Comparison of ENCODE assay signal across 1 cellular context in the genomic region with DNA sequence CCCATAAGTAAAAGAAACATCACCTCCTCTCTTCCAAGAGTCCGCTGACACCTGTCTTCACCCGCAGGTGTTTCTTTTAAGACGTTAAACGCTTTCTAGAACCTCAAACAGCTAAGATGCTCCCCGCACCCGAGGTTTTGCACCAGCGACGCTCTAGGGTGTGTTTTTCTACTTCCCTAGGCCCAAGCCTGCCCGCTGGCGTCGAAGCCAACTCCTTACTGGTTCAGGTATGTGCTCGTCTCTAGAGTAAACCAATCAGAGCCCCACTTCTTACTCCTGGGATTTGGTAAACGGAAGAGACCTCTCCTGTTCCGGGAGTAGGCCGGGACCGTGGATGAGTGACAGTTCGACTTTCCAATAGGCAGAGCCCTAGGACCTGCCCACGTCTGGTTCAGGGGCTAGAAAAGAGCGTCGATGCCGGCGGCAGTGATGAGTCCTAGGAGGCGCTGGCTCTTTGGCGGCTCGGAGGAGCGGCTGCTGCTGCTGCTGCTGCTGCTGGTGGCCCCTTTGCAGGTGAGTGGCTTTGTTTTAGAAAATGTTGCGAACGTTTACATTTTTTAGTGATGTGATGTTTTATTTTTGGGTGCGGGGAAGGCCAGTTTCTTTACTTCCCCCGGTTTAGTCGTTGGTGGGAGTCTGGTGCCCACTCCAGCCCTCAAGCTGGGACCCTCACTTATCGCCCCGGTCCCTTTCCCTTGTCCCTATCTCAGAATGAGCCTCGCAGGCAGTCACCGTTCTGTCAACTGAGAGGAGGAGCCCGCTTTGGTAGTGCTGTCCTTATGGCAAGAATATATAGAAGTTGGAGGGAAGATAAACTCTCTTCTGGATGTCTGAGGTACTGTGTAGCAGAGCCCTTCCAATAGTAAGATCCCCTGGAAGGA.
TF ChIP-seq lines count a peak whose summit lies in the region.

Gene BPGM, plus strand, starts transcription at position 429 of the 881 bp plus-strand sequence. CDS start 14,655 bp downstream, outside the sequence.

TF ChIP-seq in neural cell, 6 proteins besides CTCF, POLR2A, EP300 and RAD21 (continued from another document):
- TF ChIP-seq, protein P1, sequence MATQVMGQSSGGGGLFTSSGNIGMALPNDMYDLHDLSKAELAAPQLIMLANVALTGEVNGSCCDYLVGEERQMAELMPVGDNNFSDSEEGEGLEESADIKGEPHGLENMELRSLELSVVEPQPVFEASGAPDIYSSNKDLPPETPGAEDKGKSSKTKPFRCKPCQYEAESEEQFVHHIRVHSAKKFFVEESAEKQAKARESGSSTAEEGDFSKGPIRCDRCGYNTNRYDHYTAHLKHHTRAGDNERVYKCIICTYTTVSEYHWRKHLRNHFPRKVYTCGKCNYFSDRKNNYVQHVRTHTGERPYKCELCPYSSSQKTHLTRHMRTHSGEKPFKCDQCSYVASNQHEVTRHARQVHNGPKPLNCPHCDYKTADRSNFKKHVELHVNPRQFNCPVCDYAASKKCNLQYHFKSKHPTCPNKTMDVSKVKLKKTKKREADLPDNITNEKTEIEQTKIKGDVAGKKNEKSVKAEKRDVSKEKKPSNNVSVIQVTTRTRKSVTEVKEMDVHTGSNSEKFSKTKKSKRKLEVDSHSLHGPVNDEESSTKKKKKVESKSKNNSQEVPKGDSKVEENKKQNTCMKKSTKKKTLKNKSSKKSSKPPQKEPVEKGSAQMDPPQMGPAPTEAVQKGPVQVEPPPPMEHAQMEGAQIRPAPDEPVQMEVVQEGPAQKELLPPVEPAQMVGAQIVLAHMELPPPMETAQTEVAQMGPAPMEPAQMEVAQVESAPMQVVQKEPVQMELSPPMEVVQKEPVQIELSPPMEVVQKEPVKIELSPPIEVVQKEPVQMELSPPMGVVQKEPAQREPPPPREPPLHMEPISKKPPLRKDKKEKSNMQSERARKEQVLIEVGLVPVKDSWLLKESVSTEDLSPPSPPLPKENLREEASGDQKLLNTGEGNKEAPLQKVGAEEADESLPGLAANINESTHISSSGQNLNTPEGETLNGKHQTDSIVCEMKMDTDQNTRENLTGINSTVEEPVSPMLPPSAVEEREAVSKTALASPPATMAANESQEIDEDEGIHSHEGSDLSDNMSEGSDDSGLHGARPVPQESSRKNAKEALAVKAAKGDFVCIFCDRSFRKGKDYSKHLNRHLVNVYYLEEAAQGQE (IDR thresholded peaks at IDR 0.05; ENCODE audit: borderline replicate concordance): peak; percentile 83
